1 cellular context compared by ENCODE assay signal in the genomic region with DNA sequence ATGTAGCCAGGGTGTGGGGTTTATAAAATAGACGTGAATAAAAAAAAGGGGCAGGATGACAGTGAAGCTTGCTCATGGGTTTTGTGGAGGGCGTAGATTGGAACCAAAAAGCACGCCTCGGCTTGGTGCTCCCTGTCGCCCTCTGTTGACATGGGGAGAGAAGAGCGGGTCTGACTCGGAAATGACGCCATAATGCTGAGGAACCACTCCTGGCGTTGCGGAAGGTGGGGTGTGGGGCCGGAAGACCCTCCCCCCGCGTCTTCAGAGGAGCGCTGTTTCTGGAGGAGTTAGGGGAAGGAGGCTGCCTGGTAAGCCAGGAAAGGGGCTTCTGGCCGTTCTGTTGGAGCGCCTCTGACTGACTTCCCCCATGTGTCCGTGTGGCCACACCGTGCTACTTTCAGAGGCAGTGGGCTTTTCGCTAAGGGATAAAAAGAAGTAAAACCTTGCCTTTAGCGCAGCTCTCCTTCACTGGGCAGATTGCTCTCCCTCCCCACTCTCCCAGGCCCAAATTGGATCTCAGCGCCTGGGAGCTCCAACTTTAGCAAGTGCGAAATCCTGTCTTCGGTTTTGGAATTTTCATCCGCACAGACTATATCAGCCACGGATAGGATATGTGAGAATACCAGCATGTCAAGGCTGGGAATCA.
TF ChIP-seq lines count a peak whose summit lies in the region.

No MANE protein-coding gene starts in this region.

TF ChIP-seq in GM12878, 131 proteins besides CTCF, POLR2A, EP300 and RAD21 (continued from another document and continues in another):
- TF ChIP-seq, protein P1, sequence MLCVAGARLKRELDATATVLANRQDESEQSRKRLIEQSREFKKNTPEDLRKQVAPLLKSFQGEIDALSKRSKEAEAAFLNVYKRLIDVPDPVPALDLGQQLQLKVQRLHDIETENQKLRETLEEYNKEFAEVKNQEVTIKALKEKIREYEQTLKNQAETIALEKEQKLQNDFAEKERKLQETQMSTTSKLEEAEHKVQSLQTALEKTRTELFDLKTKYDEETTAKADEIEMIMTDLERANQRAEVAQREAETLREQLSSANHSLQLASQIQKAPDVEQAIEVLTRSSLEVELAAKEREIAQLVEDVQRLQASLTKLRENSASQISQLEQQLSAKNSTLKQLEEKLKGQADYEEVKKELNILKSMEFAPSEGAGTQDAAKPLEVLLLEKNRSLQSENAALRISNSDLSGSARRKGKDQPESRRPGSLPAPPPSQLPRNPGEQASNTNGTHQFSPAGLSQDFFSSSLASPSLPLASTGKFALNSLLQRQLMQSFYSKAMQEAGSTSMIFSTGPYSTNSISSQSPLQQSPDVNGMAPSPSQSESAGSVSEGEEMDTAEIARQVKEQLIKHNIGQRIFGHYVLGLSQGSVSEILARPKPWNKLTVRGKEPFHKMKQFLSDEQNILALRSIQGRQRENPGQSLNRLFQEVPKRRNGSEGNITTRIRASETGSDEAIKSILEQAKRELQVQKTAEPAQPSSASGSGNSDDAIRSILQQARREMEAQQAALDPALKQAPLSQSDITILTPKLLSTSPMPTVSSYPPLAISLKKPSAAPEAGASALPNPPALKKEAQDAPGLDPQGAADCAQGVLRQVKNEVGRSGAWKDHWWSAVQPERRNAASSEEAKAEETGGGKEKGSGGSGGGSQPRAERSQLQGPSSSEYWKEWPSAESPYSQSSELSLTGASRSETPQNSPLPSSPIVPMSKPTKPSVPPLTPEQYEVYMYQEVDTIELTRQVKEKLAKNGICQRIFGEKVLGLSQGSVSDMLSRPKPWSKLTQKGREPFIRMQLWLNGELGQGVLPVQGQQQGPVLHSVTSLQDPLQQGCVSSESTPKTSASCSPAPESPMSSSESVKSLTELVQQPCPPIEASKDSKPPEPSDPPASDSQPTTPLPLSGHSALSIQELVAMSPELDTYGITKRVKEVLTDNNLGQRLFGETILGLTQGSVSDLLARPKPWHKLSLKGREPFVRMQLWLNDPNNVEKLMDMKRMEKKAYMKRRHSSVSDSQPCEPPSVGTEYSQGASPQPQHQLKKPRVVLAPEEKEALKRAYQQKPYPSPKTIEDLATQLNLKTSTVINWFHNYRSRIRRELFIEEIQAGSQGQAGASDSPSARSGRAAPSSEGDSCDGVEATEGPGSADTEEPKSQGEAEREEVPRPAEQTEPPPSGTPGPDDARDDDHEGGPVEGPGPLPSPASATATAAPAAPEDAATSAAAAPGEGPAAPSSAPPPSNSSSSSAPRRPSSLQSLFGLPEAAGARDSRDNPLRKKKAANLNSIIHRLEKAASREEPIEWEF (IDR thresholded peaks at IDR 0.05; ENCODE audit: insufficient replicate concordance, low read depth, low read length) = no peak
- TF ChIP-seq SIX5 (IDR thresholded peaks at IDR 0.05; ENCODE audit: low read depth, low read length, severe bottlenecking) = no peak
- 0 out of 2 replicates have a peak, but pooled peaks have one; percentile 25 for TF ChIP-seq BACH1 (IDR thresholded peaks at IDR 0.05; ENCODE audit: borderline replicate concordance)
- TF ChIP-seq, protein P2, sequence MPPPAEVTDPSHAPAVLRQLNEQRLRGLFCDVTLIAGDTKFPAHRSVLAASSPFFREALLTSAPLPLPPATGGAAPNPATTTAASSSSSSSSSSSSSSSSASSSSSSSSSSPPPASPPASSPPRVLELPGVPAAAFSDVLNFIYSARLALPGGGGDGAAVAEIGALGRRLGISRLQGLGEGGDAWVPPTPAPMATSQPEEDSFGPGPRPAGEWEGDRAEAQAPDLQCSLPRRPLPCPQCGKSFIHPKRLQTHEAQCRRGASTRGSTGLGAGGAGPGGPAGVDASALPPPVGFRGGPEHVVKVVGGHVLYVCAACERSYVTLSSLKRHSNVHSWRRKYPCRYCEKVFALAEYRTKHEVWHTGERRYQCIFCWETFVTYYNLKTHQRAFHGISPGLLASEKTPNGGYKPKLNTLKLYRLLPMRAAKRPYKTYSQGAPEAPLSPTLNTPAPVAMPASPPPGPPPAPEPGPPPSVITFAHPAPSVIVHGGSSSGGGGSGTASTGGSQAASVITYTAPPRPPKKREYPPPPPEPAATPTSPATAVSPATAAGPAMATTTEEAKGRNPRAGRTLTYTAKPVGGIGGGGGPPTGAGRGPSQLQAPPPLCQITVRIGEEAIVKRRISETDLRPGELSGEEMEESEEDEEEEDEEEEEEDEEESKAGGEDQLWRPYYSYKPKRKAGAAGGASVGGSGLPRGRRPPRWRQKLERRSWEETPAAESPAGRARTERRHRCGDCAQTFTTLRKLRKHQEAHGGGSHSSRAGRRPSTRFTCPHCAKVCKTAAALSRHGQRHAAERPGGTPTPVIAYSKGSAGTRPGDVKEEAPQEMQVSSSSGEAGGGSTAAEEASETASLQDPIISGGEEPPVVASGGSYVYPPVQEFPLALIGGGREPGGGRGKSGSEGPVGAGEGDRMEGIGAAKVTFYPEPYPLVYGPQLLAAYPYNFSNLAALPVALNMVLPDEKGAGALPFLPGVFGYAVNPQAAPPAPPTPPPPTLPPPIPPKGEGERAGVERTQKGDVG (CRISPR knock-in tag; IDR thresholded peaks at IDR 0.05) = no peak
- TF ChIP-seq SMAD5 (IDR thresholded peaks at IDR 0.05; ENCODE audit: low read depth) = peak; percentile 87; the same call in 1 of the 2 replicates
- no peak for TF ChIP-seq NRF1 (conservative IDR thresholded peaks at IDR 0.05; ENCODE audit: low read depth, low read length)
- TF ChIP-seq, protein P3, sequence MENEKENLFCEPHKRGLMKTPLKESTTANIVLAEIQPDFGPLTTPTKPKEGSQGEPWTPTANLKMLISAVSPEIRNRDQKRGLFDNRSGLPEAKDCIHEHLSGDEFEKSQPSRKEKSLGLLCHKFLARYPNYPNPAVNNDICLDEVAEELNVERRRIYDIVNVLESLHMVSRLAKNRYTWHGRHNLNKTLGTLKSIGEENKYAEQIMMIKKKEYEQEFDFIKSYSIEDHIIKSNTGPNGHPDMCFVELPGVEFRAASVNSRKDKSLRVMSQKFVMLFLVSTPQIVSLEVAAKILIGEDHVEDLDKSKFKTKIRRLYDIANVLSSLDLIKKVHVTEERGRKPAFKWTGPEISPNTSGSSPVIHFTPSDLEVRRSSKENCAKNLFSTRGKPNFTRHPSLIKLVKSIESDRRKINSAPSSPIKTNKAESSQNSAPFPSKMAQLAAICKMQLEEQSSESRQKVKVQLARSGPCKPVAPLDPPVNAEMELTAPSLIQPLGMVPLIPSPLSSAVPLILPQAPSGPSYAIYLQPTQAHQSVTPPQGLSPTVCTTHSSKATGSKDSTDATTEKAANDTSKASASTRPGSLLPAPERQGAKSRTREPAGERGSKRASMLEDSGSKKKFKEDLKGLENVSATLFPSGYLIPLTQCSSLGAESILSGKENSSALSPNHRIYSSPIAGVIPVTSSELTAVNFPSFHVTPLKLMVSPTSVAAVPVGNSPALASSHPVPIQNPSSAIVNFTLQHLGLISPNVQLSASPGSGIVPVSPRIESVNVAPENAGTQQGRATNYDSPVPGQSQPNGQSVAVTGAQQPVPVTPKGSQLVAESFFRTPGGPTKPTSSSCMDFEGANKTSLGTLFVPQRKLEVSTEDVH (IDR thresholded peaks at IDR 0.05; ENCODE audit: low read depth, partially characterized antibody) = peak; percentile 56
- TF ChIP-seq, protein P4, sequence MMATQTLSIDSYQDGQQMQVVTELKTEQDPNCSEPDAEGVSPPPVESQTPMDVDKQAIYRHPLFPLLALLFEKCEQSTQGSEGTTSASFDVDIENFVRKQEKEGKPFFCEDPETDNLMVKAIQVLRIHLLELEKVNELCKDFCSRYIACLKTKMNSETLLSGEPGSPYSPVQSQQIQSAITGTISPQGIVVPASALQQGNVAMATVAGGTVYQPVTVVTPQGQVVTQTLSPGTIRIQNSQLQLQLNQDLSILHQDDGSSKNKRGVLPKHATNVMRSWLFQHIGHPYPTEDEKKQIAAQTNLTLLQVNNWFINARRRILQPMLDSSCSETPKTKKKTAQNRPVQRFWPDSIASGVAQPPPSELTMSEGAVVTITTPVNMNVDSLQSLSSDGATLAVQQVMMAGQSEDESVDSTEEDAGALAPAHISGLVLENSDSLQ (IDR thresholded peaks at IDR 0.05) = 0 out of 2 replicates have a peak, but pooled peaks have one; percentile 49
- TF ChIP-seq, protein P5, sequence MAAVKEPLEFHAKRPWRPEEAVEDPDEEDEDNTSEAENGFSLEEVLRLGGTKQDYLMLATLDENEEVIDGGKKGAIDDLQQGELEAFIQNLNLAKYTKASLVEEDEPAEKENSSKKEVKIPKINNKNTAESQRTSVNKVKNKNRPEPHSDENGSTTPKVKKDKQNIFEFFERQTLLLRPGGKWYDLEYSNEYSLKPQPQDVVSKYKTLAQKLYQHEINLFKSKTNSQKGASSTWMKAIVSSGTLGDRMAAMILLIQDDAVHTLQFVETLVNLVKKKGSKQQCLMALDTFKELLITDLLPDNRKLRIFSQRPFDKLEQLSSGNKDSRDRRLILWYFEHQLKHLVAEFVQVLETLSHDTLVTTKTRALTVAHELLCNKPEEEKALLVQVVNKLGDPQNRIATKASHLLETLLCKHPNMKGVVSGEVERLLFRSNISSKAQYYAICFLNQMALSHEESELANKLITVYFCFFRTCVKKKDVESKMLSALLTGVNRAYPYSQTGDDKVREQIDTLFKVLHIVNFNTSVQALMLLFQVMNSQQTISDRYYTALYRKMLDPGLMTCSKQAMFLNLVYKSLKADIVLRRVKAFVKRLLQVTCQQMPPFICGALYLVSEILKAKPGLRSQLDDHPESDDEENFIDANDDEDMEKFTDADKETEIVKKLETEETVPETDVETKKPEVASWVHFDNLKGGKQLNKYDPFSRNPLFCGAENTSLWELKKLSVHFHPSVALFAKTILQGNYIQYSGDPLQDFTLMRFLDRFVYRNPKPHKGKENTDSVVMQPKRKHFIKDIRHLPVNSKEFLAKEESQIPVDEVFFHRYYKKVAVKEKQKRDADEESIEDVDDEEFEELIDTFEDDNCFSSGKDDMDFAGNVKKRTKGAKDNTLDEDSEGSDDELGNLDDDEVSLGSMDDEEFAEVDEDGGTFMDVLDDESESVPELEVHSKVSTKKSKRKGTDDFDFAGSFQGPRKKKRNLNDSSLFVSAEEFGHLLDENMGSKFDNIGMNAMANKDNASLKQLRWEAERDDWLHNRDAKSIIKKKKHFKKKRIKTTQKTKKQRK (IDR thresholded peaks at IDR 0.05; ENCODE audit: low read depth, low read length) = no peak
- peak; percentile 81 for TF ChIP-seq POLR2AphosphoS2 (IDR thresholded peaks at IDR 0.05; ENCODE audit: low read depth, low read length)
- 0 out of 2 replicates have a peak, but pooled peaks have one; percentile 65 for TF ChIP-seq HDGF (IDR thresholded peaks at IDR 0.05)
- no peak for TF ChIP-seq NFXL1 (IDR thresholded peaks at IDR 0.05; ENCODE audit: borderline replicate concordance)
- TF ChIP-seq MEF2A (IDR thresholded peaks at IDR 0.05; ENCODE audit: insufficient read depth, low read depth, low read length) = no peak
- TF ChIP-seq KDM1A (IDR thresholded peaks at IDR 0.05; ENCODE audit: borderline replicate concordance) = no peak
- no peak for TF ChIP-seq ZZZ3 (IDR thresholded peaks at IDR 0.05; ENCODE audit: control insufficient read depth, insufficient read length, low read depth)
- TF ChIP-seq, protein P6, sequence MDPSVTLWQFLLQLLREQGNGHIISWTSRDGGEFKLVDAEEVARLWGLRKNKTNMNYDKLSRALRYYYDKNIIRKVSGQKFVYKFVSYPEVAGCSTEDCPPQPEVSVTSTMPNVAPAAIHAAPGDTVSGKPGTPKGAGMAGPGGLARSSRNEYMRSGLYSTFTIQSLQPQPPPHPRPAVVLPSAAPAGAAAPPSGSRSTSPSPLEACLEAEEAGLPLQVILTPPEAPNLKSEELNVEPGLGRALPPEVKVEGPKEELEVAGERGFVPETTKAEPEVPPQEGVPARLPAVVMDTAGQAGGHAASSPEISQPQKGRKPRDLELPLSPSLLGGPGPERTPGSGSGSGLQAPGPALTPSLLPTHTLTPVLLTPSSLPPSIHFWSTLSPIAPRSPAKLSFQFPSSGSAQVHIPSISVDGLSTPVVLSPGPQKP (IDR thresholded peaks at IDR 0.05; ENCODE audit: low read depth, low read length) = peak; percentile 49; the same call in 1 of the 2 replicates
- peak; percentile 52 for TF ChIP-seq RUNX3 (IDR thresholded peaks at IDR 0.05; ENCODE audit: low read length)
- TF ChIP-seq SMAD1 (IDR thresholded peaks at IDR 0.05; ENCODE audit: low read depth, partially characterized antibody) = peak; percentile 59
- no peak for TF ChIP-seq SUPT20H (IDR thresholded peaks at IDR 0.05; ENCODE audit: borderline replicate concordance, control insufficient read depth, low read depth, low read length)
- TF ChIP-seq EED (IDR thresholded peaks at IDR 0.05; ENCODE audit: low read depth) = peak; percentile 42; the same call in 1 of the 2 replicates
- TF ChIP-seq, protein P7, sequence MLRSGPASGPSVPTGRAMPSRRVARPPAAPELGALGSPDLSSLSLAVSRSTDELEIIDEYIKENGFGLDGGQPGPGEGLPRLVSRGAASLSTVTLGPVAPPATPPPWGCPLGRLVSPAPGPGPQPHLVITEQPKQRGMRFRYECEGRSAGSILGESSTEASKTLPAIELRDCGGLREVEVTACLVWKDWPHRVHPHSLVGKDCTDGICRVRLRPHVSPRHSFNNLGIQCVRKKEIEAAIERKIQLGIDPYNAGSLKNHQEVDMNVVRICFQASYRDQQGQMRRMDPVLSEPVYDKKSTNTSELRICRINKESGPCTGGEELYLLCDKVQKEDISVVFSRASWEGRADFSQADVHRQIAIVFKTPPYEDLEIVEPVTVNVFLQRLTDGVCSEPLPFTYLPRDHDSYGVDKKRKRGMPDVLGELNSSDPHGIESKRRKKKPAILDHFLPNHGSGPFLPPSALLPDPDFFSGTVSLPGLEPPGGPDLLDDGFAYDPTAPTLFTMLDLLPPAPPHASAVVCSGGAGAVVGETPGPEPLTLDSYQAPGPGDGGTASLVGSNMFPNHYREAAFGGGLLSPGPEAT (IDR thresholded peaks at IDR 0.05; ENCODE audit: low read depth) = 0 out of 2 replicates have a peak, but pooled peaks have one; percentile 34
- TF ChIP-seq MXI1 (IDR thresholded peaks at IDR 0.05; ENCODE audit: low read depth, low read length) = no peak
- TF ChIP-seq TBL1XR1 (IDR thresholded peaks at IDR 0.05; ENCODE audit: low read depth, low read length) = no peak
- TF ChIP-seq, protein P8, sequence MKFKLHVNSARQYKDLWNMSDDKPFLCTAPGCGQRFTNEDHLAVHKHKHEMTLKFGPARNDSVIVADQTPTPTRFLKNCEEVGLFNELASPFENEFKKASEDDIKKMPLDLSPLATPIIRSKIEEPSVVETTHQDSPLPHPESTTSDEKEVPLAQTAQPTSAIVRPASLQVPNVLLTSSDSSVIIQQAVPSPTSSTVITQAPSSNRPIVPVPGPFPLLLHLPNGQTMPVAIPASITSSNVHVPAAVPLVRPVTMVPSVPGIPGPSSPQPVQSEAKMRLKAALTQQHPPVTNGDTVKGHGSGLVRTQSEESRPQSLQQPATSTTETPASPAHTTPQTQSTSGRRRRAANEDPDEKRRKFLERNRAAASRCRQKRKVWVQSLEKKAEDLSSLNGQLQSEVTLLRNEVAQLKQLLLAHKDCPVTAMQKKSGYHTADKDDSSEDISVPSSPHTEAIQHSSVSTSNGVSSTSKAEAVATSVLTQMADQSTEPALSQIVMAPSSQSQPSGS (IDR thresholded peaks at IDR 0.05; ENCODE audit: low read length) = peak; percentile 56
- 0 out of 2 replicates have a peak, but pooled peaks have one; percentile 21 for TF ChIP-seq PAX5 (IDR thresholded peaks at IDR 0.05; ENCODE audit: borderline replicate concordance, low read depth, low read length)
- peak; percentile 82 for TF ChIP-seq TAF1 (IDR thresholded peaks at IDR 0.05; ENCODE audit: borderline replicate concordance, low read depth, low read length)
- TF ChIP-seq ATF7 (IDR thresholded peaks at IDR 0.05; ENCODE audit: low read depth) = peak; percentile 89
- peak; percentile 45; the same call in 1 of the 2 replicates for TF ChIP-seq MTA2 (IDR thresholded peaks at IDR 0.05; ENCODE audit: low read depth)
- TF ChIP-seq FOS (IDR thresholded peaks at IDR 0.05; ENCODE audit: borderline replicate concordance, extremely low read depth, insufficient read length) = no peak
- TF ChIP-seq RCOR1 (conservative IDR thresholded peaks at IDR 0.05; ENCODE audit: low read depth, low read length) = 0 out of 2 replicates have a peak, but pooled peaks have one; percentile 38
- no peak for TF ChIP-seq ZNF207 (IDR thresholded peaks at IDR 0.05; ENCODE audit: borderline replicate concordance)
- no peak for TF ChIP-seq TCF3 (IDR thresholded peaks at IDR 0.05; ENCODE audit: borderline replicate concordance, insufficient read depth, low read depth, low read length)
- no peak for TF ChIP-seq WRNIP1 (IDR thresholded peaks at IDR 0.05; ENCODE audit: borderline replicate concordance, low read depth, low read length)
